In the genomic region with DNA sequence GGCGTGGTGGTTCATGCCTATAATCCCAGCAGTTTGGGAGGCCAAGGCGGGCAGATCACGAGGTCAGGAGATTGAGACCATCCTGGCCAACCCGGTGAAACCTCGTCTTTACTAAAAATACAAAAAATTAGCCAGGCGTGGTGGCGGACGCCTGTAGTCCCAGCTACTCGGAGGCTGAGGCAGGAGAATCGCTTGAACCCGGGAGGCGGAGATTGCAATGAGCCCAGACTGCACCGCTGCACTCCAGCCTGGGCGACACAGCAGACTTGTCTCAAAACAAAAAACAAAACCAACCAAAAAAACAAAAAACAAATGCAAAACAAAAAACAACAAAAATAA, we compare ENCODE assay signal across 8 cellular contexts. TPM values are rescaled to one million over a fixed set of nuclear protein-coding genes. Genes with fewer than 3 reads are reported as not detected.
DNase-seq lines count a peak whose midpoint lies in the region; TF ChIP-seq lines count a peak whose summit lies in the region.
"Not testable (repeated sequence)": the region's sequence is repeated elsewhere in the genome, so short reads cannot be mapped to it uniquely, and the experiment has no call there.

No MANE protein-coding gene starts in this region.

- TF ChIP-seq CTCF in BJ (IDR thresholded peaks at IDR 0.05; ENCODE audit: insufficient read depth, low read depth, low read length); nephron (IDR thresholded peaks at IDR 0.05; ENCODE audit: unreplicated experiment in 3 of 3): not testable (repeated sequence)

- peak overlapping the region; percentile 49 for H3K27ac ChIP-seq in HUES6 (ENCODE audit: low read depth, low read length)

- H3K36me3 Mint-ChIP-seq in T-helper 1 cell treated with Interleukin-12 subunit alpha and Interleukin-12 subunit beta and Interleukin-4 antibody, amounts not matched to agents 30 μg/mL and 1 μg/mL, for 36 hours (ENCODE audit: low read depth); nephron (ENCODE audit: low read depth): not testable (repeated sequence)
- peaks cover 16% of the 10 kb centered on the region for H3K36me3 Mint-ChIP-seq in stimulated activated naive CD8-positive, alpha-beta T cell treated with anti-CD3 and anti-CD28 coated beads, Interleukin-15, Interleukin-2, amounts not matched to agents 100 ng/mL and 50 ng/mL, for 24 hours (ENCODE audit: low read depth)

- peak overlapping the region; percentile 94 for H3K27ac Mint-ChIP-seq in T-helper 1 cell treated with Interleukin-12 subunit alpha and Interleukin-12 subunit beta and Interleukin-4 antibody, amounts not matched to agents 30 μg/mL and 1 μg/mL, for 36 hours
- H3K27ac Mint-ChIP-seq in nephron = peak overlapping the region; percentile 89 to 98 (median 97)
- peak overlapping the region; percentile 98 for H3K27ac Mint-ChIP-seq in stimulated activated naive CD8-positive, alpha-beta T cell treated with anti-CD3 and anti-CD28 coated beads, Interleukin-15, Interleukin-2, amounts not matched to agents 100 ng/mL and 50 ng/mL, for 24 hours

- peaks cover 38% of the 10 kb centered on the region for H3K4me1 Mint-ChIP-seq in T-helper 1 cell treated with Interleukin-12 subunit alpha and Interleukin-12 subunit beta and Interleukin-4 antibody, amounts not matched to agents 30 μg/mL and 1 μg/mL, for 36 hours (ENCODE audit: low read depth)
- H3K4me1 Mint-ChIP-seq in nephron = peaks cover 37% of the 10 kb centered on the region
- H3K4me1 Mint-ChIP-seq in stimulated activated naive CD8-positive, alpha-beta T cell treated with anti-CD3 and anti-CD28 coated beads, Interleukin-15, Interleukin-2, amounts not matched to agents 100 ng/mL and 50 ng/mL, for 24 hours (ENCODE audit: low read depth) = peaks cover 39% of the 10 kb centered on the region

- not testable (repeated sequence) for DNase-seq in BJ (ENCODE audit: low read depth); adipocyte (ENCODE audit: low read depth)

- CTCF ChIA-PET in BJ (lab: Yijun Ruan, JAX) = interaction anchor here (0.6 to 1.0 kb wide), 2 partner anchors 9 to 13 kb away, joined by 3 to 5 read pairs; no protein-coding TSS in a partner anchor

- peak overlapping the region; percentile 86 for H3K4me3 ChIP-seq in BJ (ENCODE audit: low read depth, low read length)
- H3K4me3 ChIP-seq in HUES6 (ENCODE audit: low read depth, low read length) = peak overlapping the region; percentile 86
- H3K4me3 ChIP-seq in adipocyte (ENCODE audit: low read length) = peak overlapping the region; percentile 98
- H3K4me3 ChIP-seq in endocrine pancreas (ENCODE audit: control insufficient read depth, insufficient read depth, low read length) = peak overlapping the region; percentile 88
- H3K4me3 ChIP-seq in iPS-18c (ENCODE audit: insufficient read depth, low read depth, low read length) = peak overlapping the region; percentile 93

- H3K9ac ChIP-seq in HUES6 (ENCODE audit: low read length) (peak overlapping the region; percentile 94), adipocyte (ENCODE audit: low read length) (peak overlapping the region; percentile 95)
- H3K9ac ChIP-seq in endocrine pancreas (ENCODE audit: control insufficient read depth, insufficient read depth, low read length) = not testable (repeated sequence)

- peak overlapping the region; percentile 98 for H3K4me3 Mint-ChIP-seq in T-helper 1 cell treated with Interleukin-12 subunit alpha and Interleukin-12 subunit beta and Interleukin-4 antibody, amounts not matched to agents 30 μg/mL and 1 μg/mL, for 36 hours
- peak overlapping the region; percentile 98 to 100 (median 99) for H3K4me3 Mint-ChIP-seq in nephron
- H3K4me3 Mint-ChIP-seq in stimulated activated naive CD8-positive, alpha-beta T cell treated with anti-CD3 and anti-CD28 coated beads, Interleukin-15, Interleukin-2, amounts not matched to agents 100 ng/mL and 50 ng/mL, for 24 hours = peak overlapping the region; percentile 94

- not testable (repeated sequence) for H3K27me3 Mint-ChIP-seq in T-helper 1 cell treated with Interleukin-12 subunit alpha and Interleukin-12 subunit beta and Interleukin-4 antibody, amounts not matched to agents 30 μg/mL and 1 μg/mL, for 36 hours (ENCODE audit: low read depth); nephron (ENCODE audit: low read depth); stimulated activated naive CD8-positive, alpha-beta T cell treated with anti-CD3 and anti-CD28 coated beads, Interleukin-15, Interleukin-2, amounts not matched to agents 100 ng/mL and 50 ng/mL, for 24 hours

- POLR2A ChIA-PET in BJ (lab: Charles Lee) = interaction anchor here (1.0 kb wide), 2 partner anchors 19 to 228 kb away, joined by 3 to 7 read pairs; partner anchors contain the start of gene MCMBP

- H3K9me3 Mint-ChIP-seq in T-helper 1 cell treated with Interleukin-12 subunit alpha and Interleukin-12 subunit beta and Interleukin-4 antibody, amounts not matched to agents 30 μg/mL and 1 μg/mL, for 36 hours; nephron; stimulated activated naive CD8-positive, alpha-beta T cell treated with anti-CD3 and anti-CD28 coated beads, Interleukin-15, Interleukin-2, amounts not matched to agents 100 ng/mL and 50 ng/mL, for 24 hours: not testable (repeated sequence)

- not testable (repeated sequence) for H3K36me3 ChIP-seq in BJ (ENCODE audit: control insufficient read depth, insufficient read depth, low read length); adipocyte (ENCODE audit: control insufficient read depth, insufficient read depth, low read length, severe bottlenecking); endocrine pancreas (ENCODE audit: control insufficient read depth, insufficient read depth, low read length)
- H3K36me3 ChIP-seq in HUES6 (ENCODE audit: control insufficient read depth, insufficient read depth, low read length) = peaks cover 15% of the 10 kb centered on the region

- H3K27me3 ChIP-seq in BJ (ENCODE audit: control insufficient read depth, insufficient read depth, low read length); HUES6 (ENCODE audit: control insufficient read depth, insufficient read depth, low read length); adipocyte (replicated peaks; ENCODE audit: control insufficient read depth, insufficient read depth, low read length); endocrine pancreas (ENCODE audit: control insufficient read depth, insufficient read depth, low read length): not testable (repeated sequence)

- not testable (repeated sequence) for H3K4me1 ChIP-seq in HUES6 (ENCODE audit: control insufficient read depth, insufficient read depth, low read length)
- H3K4me1 ChIP-seq in adipocyte (ENCODE audit: control insufficient read depth, insufficient read depth, low read length) (peaks cover 30% of the 10 kb centered on the region), endocrine pancreas (ENCODE audit: control insufficient read depth, insufficient read depth, low read length) (peaks cover 13% of the 10 kb centered on the region)

- not testable (repeated sequence) for H3K9me3 ChIP-seq in HUES6 (ENCODE audit: control insufficient read depth, insufficient read depth, low read depth, low read length); adipocyte (ENCODE audit: control insufficient read depth, low read length); endocrine pancreas (ENCODE audit: control insufficient read depth, low read length); iPS-18c (ENCODE audit: control insufficient read depth, insufficient read depth, low read length)

RNA-seq across cellular contexts. Expression of gene SEC23IP, which starts 0.7 kb away (rescaled TPM):
- polyA plus RNA-seq in BJ (2011; rRNA removed) = 42.2 and 44.3 TPM in 2 replicates
- 96.1 and 131 TPM in 2 replicates for polyA minus RNA-seq in BJ (2011; rRNA and poly(A)+ RNA removed)

RNA-seq across cellular contexts. Expression of gene MCMBP, which starts 19.2 kb away (rescaled TPM):
- 41.6 and 73.0 TPM in 2 replicates for polyA plus RNA-seq in BJ (2011; rRNA removed)
- 28.2 and 39.6 TPM in 2 replicates for polyA minus RNA-seq in BJ (2011; rRNA and poly(A)+ RNA removed)
